ENCODE assay signal across 8 cellular contexts in genomic region chr12:89709157-89709993, GRCh38. TPM values are rescaled to one million over a fixed set of nuclear protein-coding genes. Genes with fewer than 3 reads are reported as not detected.
DNase-seq lines count a peak whose midpoint lies in the region; ATAC-seq and TF ChIP-seq lines count a peak whose summit lies in the region.

No MANE protein-coding gene starts in this region.

- H3K9me3 Mint-ChIP-seq in HFFc6, result no peaks in the 10 kb centered on the region; the same call in 1 of the 2 replicates
- H3K9me3 Mint-ChIP-seq in activated naive CD4-positive, alpha-beta T cell treated with anti-CD3 and anti-CD28 coated beads, Interleukin-2, amount 10 ng/mL, durations not matched to agents 7 days and 5 days, result no peaks in the 10 kb centered on the region

- H3K4me1 Mint-ChIP-seq in HFFc6 (ENCODE audit: low read depth), result peaks cover 47% of the 10 kb centered on the region
- peaks cover 23% of the 10 kb centered on the region for H3K4me1 Mint-ChIP-seq in activated naive CD4-positive, alpha-beta T cell treated with anti-CD3 and anti-CD28 coated beads, Interleukin-2, amount 10 ng/mL, durations not matched to agents 7 days and 5 days

- WGBS in gastroesophageal sphincter (ENCODE audit: low coverage in 1 of 2), 2 donors, result no CpG with 5 or more reads among the region's 102 CpGs

- H3K36me3 Mint-ChIP-seq in HFFc6 (ENCODE audit: low read depth), result peaks cover 9% of the 10 kb centered on the region
- H3K36me3 Mint-ChIP-seq in activated naive CD4-positive, alpha-beta T cell treated with anti-CD3 and anti-CD28 coated beads, Interleukin-2, amount 10 ng/mL, durations not matched to agents 7 days and 5 days, result no peaks in the 10 kb centered on the region

- H3K9me3 ChIP-seq in gastroesophageal sphincter (no peaks in the 10 kb centered on the region), neutrophil (no peaks in the 10 kb centered on the region)

- H3K4me3 ChIP-seq in gastroesophageal sphincter (peak overlapping the region; percentile 77 to 85), neutrophil (ENCODE audit: low read depth in 1 of 2, low read length in 1 of 2) (peak overlapping the region; percentile 89 to 91)

- DNase-seq in GM04504 (ENCODE audit: low read depth), result peak; percentile 98
- DNase-seq in HFFc6, result peak; percentile 96
- DNase-seq in NAMALWA (ENCODE audit: low spot score), result peak; percentile 98
- peak; percentile 98 for DNase-seq in SK-MEL-5 (ENCODE audit: low read depth, low spot score)
- peak; percentile 99 for DNase-seq in activated naive CD4-positive, alpha-beta T cell treated with anti-CD3 and anti-CD28 coated beads, Interleukin-2, amount 10 ng/mL, durations not matched to agents 7 days and 5 days
- peak; percentile 86 to 100 (median 97) for DNase-seq in substantia nigra (lab: John Stamatoyannopoulos, UW)

- H3K27ac ChIP-seq in gastroesophageal sphincter, result peak overlapping the region; percentile 96 to 99 (median 98)
- peak overlapping the region; percentile 99 for H3K27ac ChIP-seq in neutrophil
- peak overlapping the region; percentile 92 for H3K27ac ChIP-seq in substantia nigra (ENCODE audit: low read depth, low read length, poor library complexity, severe bottlenecking)

- peaks cover 0 to 32% (median 0%) of the 10 kb centered on the region in 3 donors for H3K4me1 ChIP-seq in gastroesophageal sphincter
- peaks cover 14 to 22% of the 10 kb centered on the region in 2 experiments for H3K4me1 ChIP-seq in neutrophil (ENCODE audit: control insufficient read depth in 1 of 2, insufficient read depth in 1 of 2, low read depth in 1 of 2, low read length in 1 of 2)

- peak; percentile 90 for ATAC-seq in gastroesophageal sphincter

- TF ChIP-seq EP300 in gastroesophageal sphincter (IDR thresholded peaks at IDR 0.05), result peak; percentile 87

- CTCF ChIA-PET in activated naive CD4-positive, alpha-beta T cell treated with anti-CD3 and anti-CD28 coated beads, Interleukin-2, amount 10 ng/mL, durations not matched to agents 7 days and 5 days (lab: Charles Lee), result interaction anchor here (0.8 to 1.2 kb wide), 4 partner anchors 17 to 393 kb away, joined by 3 to 4 read pairs (median 4); partner anchors contain the start of gene GALNT4

- TF ChIP-seq CTCF in HFFc6 (IDR thresholded peaks at IDR 0.05), result peak; percentile 46
- no peak for TF ChIP-seq CTCF in gastroesophageal sphincter (IDR thresholded peaks at IDR 0.05)
- peak; percentile 42 for TF ChIP-seq CTCF in neutrophil (IDR thresholded peaks at IDR 0.05)

- peak overlapping the region; percentile 97 for H3K4me3 Mint-ChIP-seq in HFFc6
- H3K4me3 Mint-ChIP-seq in activated naive CD4-positive, alpha-beta T cell treated with anti-CD3 and anti-CD28 coated beads, Interleukin-2, amount 10 ng/mL, durations not matched to agents 7 days and 5 days, result peak overlapping the region; percentile 86

- no peaks in the 10 kb centered on the region for H3K27me3 Mint-ChIP-seq in HFFc6 (ENCODE audit: insufficient read depth)
- H3K27me3 Mint-ChIP-seq in activated naive CD4-positive, alpha-beta T cell treated with anti-CD3 and anti-CD28 coated beads, Interleukin-2, amount 10 ng/mL, durations not matched to agents 7 days and 5 days, result peaks cover 31% of the 10 kb centered on the region

- in situ Hi-C loops in SK-MEL-5 (cut with HindIII; ENCODE audit: low pct_unique_long_range_greater_than_20kb, low sequenced_read_pairs), result no loop called here

- H3K27ac Mint-ChIP-seq in HFFc6, result peak overlapping the region; percentile 99
- H3K27ac Mint-ChIP-seq in activated naive CD4-positive, alpha-beta T cell treated with anti-CD3 and anti-CD28 coated beads, Interleukin-2, amount 10 ng/mL, durations not matched to agents 7 days and 5 days, result peak overlapping the region; percentile 92

- H3K36me3 ChIP-seq in gastroesophageal sphincter (no peaks in the 10 kb centered on the region), neutrophil (no peaks in the 10 kb centered on the region)

- no peaks in the 10 kb centered on the region for H3K27me3 ChIP-seq in gastroesophageal sphincter
- H3K27me3 ChIP-seq in neutrophil, result peaks cover 46% of the 10 kb centered on the region

- peak; percentile 97 to 98 for TF ChIP-seq POLR2A in gastroesophageal sphincter (IDR thresholded peaks at IDR 0.05)

RNA-seq across cellular contexts. Expression of gene ATP2B1, which starts 0.7 kb away (rescaled TPM):
- 10 to 100 TPM; 45.3 to 67.6 (median 53.4) TPM for total RNA-seq in HFFc6 (2021; fragmentation: NEBNext Ultra II Directional; extraction: Animal tissue kit (Norgen Biotek cat#: 25700))
- total RNA-seq in SK-MEL-5 (2014; rRNA removed; shearing (Covaris generic)), result 30.5 and 33.7 TPM in 2 replicates
- polyA plus RNA-seq in SK-MEL-5 (2015; cell fraction: cytosol; rRNA removed), result 20.5 and 23.2 TPM in 2 replicates
- 29.9 and 38.4 TPM in 2 replicates for polyA plus RNA-seq in SK-MEL-5 (2015; cell fraction: nucleus; rRNA removed)
- total RNA-seq in gastroesophageal sphincter, result 10 to 100 TPM; 19.0 to 33.3 (median 27.8) TPM

Comparison
In these comparisons a context has a peak if more than half of its experiments do, and no peak if none do; other contexts are left out.
1. Peak in every context shown above with its lines: DNase-seq, ATAC-seq, H3K4me3 ChIP-seq and H3K27ac ChIP-seq.
2. CTCF ChIP-seq: peak in HFFc6 (single experiment) and neutrophil (single experiment); none in gastroesophageal sphincter (0 of 4).